ENCODE assay signal across 8 cellular contexts in genomic region chr10:35089641-35090161, GRCh38. TPM values are rescaled to one million over a fixed set of nuclear protein-coding genes. Genes with fewer than 3 reads are reported as not detected.
DNase-seq lines count a peak whose midpoint lies in the region; ATAC-seq and TF ChIP-seq lines count a peak whose summit lies in the region.

No MANE protein-coding gene starts in this region.

- TF ChIP-seq CTCF in RWPE2 (IDR thresholded peaks at IDR 0.05; ENCODE audit: poor library complexity, severe bottlenecking) = no peak
- no peak for TF ChIP-seq CTCF in lung (IDR thresholded peaks at IDR 0.05; ENCODE audit: control extremely low read depth, extremely low read depth)
- no peak for TF ChIP-seq CTCF in upper lobe of left lung (IDR thresholded peaks at IDR 0.05)

- peaks cover 12% of the 10 kb centered on the region for H3K36me3 ChIP-seq in RWPE2 (ENCODE audit: low read depth)
- H3K36me3 ChIP-seq in lung (ENCODE audit: control insufficient read depth in 2 of 2, insufficient read depth in 2 of 2, low read length in 2 of 2) = no peaks in the 10 kb centered on the region
- H3K36me3 ChIP-seq in upper lobe of left lung = no peaks in the 10 kb centered on the region

- H3K4me3 ChIP-seq in RWPE2 (ENCODE audit: severe bottlenecking) = peak overlapping the region; percentile 88
- H3K4me3 ChIP-seq in lung = peak overlapping the region; percentile 93
- H3K4me3 ChIP-seq in upper lobe of left lung = peak overlapping the region; percentile 88 to 97 (median 92)

- TF ChIP-seq POLR2A in GM18505 (IDR thresholded peaks at IDR 0.05; ENCODE audit: borderline replicate concordance, extremely low read depth, insufficient read depth, insufficient read length) (no peak), upper lobe of left lung (IDR thresholded peaks at IDR 0.05) (no peak)

- peak; percentile 38 for DNase-seq in AG20443 (ENCODE audit: low spot score)
- no peak for DNase-seq in RWPE2 (ENCODE audit: low spot score)
- DNase-seq in dermis blood vessel endothelial cell = peak; percentile 28
- DNase-seq in lung (ENCODE audit: low spot score) = no peak
- no peak for DNase-seq in upper lobe of left lung
- no peak for DNase-seq in stimulated activated CD4-positive, alpha-beta T cell treated with anti-CD3 and anti-CD28 coated beads, Interleukin-4, amount 100 ng/mL, for 1 hour

- ATAC-seq in GM18505 (IDR thresholded peaks at IDR 0.05; ENCODE audit: unreplicated experiment) = peak; percentile 37
- peak; percentile 21 for ATAC-seq in HG02973 (IDR thresholded peaks at IDR 0.05; ENCODE audit: unreplicated experiment)
- peak; percentile 45 for ATAC-seq in RWPE2 (ENCODE audit: low read depth)
- ATAC-seq in lung (ENCODE audit: insufficient read depth, low FRiP score) = peak; percentile 14
- peak; percentile 9 to 29 for ATAC-seq in upper lobe of left lung (ENCODE audit: low FRiP score in 2 of 2)

- H3K9me3 ChIP-seq in RWPE2 (ENCODE audit: severe bottlenecking) = no peaks in the 10 kb centered on the region
- H3K9me3 ChIP-seq in lung (ENCODE audit: control insufficient read depth in 2 of 2, insufficient read depth in 1 of 2, low read length in 1 of 2) = no peaks in the 10 kb centered on the region
- no peaks in the 10 kb centered on the region for H3K9me3 ChIP-seq in upper lobe of left lung

- H3K27me3 ChIP-seq in RWPE2 (ENCODE audit: insufficient read depth, poor library complexity, severe bottlenecking) (no peaks in the 10 kb centered on the region), lung (ENCODE audit: control insufficient read depth, insufficient read depth) (no peaks in the 10 kb centered on the region), upper lobe of left lung (no peaks in the 10 kb centered on the region)

- TF ChIP-seq EP300 in upper lobe of left lung (IDR thresholded peaks at IDR 0.05) = no peak

- H3K4me1 ChIP-seq in RWPE2 (ENCODE audit: insufficient read depth, poor library complexity, severe bottlenecking) = peaks cover 14% of the 10 kb centered on the region
- H3K4me1 ChIP-seq in lung (ENCODE audit: control insufficient read depth in 2 of 2, insufficient read depth in 2 of 2, low read length in 2 of 2) = peaks cover 8 to 14% of the 10 kb centered on the region in 2 donors
- peaks cover 20 to 39% (median 30%) of the 10 kb centered on the region in 4 donors for H3K4me1 ChIP-seq in upper lobe of left lung

- H3K27ac ChIP-seq in RWPE2 (ENCODE audit: poor library complexity, severe bottlenecking) (peak overlapping the region; percentile 48), lung (ENCODE audit: low read depth in 1 of 2, low read length in 1 of 2) (peak overlapping the region; percentile 93 to 96), upper lobe of left lung (peak overlapping the region; percentile 96 to 99 (median 98))

- 0% methylated on average over 22 to 26 of the region's 26 CpGs for WGBS in lung, 2 donors
- WGBS in upper lobe of left lung, 2 donors = 0 to 1% methylated on average over 23 to 25 of the region's 26 CpGs

RNA-seq across cellular contexts. Expression of gene CUL2, which starts 0.4 kb away (rescaled TPM):
- 26.9 and 57.9 TPM in 2 replicates for total RNA-seq in dermis blood vessel endothelial cell
- 10 to 100 TPM; 23.7 to 30.8 TPM for total RNA-seq in lung
- 10 to 100 TPM in 1 of 2 donors, 1 to 10 TPM in 1; 7.7 to 11.5 TPM for polyA plus RNA-seq in lung
- 10 to 100 TPM; 11.8 to 30.7 (median 19.7) TPM for total RNA-seq in upper lobe of left lung

RNA-seq across cellular contexts. Expression of gene CREM, which starts 36.9 kb away (rescaled TPM):
- total RNA-seq in dermis blood vessel endothelial cell (59.0 and 106 TPM in 2 replicates), lung (10 to 100 TPM; 26.8 to 44.7 TPM), upper lobe of left lung (10 to 100 TPM in 5 of 6 donors, 1 to 10 TPM in 1; 5.4 to 35.7 (median 23.1) TPM)
- 10 to 100 TPM; 32.6 to 44.0 TPM for polyA plus RNA-seq in lung

Comparison
In these comparisons a context has a peak if more than half of its experiments do, and no peak if none do; other contexts are left out.
1. DNase-seq: peak in AG20443 (single experiment) and dermis blood vessel endothelial cell (single experiment); none in RWPE2 (single experiment), lung (single experiment), upper lobe of left lung (0 of 2) and stimulated activated CD4-positive, alpha-beta T cell treated with anti-CD3 and anti-CD28 coated beads, Interleukin-4, amount 100 ng/mL, for 1 hour (single experiment).
2. Peak in every context shown above with its lines, with median percentiles within 50 percentile points of each other: ATAC-seq, H3K27ac ChIP-seq and H3K4me3 ChIP-seq.